In the genomic region with DNA sequence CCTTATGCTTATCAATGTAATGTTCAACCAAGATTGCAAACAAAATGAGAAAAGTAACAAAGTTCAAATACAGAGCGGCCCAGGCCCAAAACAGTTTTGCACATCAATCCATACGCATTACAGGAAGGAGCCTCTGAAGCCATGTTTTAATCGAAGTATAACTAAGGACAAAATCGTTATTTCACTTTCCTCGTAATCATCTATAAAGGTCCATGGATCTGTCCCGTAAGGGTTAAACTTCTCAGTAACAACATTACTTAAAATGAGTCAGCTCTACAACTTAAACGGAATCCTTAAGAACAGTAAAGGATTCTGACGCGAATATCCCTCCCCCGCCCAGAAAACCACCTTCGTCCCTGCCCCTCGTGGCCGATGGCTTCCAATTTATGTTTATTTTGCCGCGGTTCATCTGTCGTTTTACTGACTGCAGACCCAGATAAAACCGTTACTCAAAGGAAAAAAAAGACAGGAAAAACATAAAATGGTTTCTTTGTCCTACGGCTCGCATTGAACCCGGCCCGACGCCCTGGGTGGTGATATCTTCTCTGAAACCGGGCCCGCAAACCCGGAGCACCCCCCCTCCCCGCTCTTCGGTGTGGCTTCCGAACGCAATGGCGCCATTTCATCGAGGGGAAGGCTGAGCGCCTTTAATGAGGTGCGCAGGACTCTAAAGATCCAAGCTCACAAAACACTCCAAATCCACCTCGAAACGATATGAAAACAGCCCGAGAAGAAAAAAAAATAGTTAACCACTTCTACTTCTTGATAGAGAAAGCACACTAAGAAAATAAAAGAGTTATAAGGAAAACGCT, we compare ENCODE assay signal across 8 cellular contexts. TPM values are rescaled to one million over a fixed set of nuclear protein-coding genes. Genes with fewer than 3 reads are reported as not detected.
DNase-seq lines count a peak whose midpoint lies in the region; ATAC-seq and TF ChIP-seq lines count a peak whose summit lies in the region.

No MANE protein-coding gene starts in this region.

- no TSS peak for BruUV-seq in Panc1 (replicated peaks; lab: Mats Ljungman, UMichigan)

- ATAC-seq in Panc1: no peak

- H3K36me3 ChIP-seq in Panc1 (ENCODE audit: control insufficient read depth, insufficient read depth, low read length) (peaks cover 65% of the 10 kb centered on the region), osteoblast (ENCODE audit: insufficient read depth, low read length) (peaks cover 37% of the 10 kb centered on the region), thymus (ENCODE audit: control insufficient read depth, insufficient read depth) (peaks cover 19% of the 10 kb centered on the region)

- CTCF ChIA-PET in Panc1 (lab: Charles Lee): no interaction called here

- H3K4me2 ChIP-seq in osteoblast (ENCODE audit: insufficient read depth, low read length): peak overlapping the region; percentile 84

- H3K4me1 ChIP-seq in Panc1 (ENCODE audit: control insufficient read depth, insufficient read depth, low read length) (peaks cover 43% of the 10 kb centered on the region), osteoblast (ENCODE audit: insufficient read depth, low read length) (peaks cover 37% of the 10 kb centered on the region), thymus (ENCODE audit: control insufficient read depth, insufficient read depth, low read length) (peaks cover 11% of the 10 kb centered on the region)

- DNase-seq in NCI-H2227 (lab: John Stamatoyannopoulos, UW; ENCODE audit: unreplicated experiment): peak; percentile 73
- no peak for DNase-seq in NCI-H2227 treated with DMSO at 0.1 percent for 48 hours (lab: John Stamatoyannopoulos, UW)
- no peak for DNase-seq in Panc1 (ENCODE audit: low read depth, low spot score)
- peak; percentile 59 for DNase-seq in activated gamma-delta T cell treated with anti-CD3 and anti-CD28 coated beads, Interleukin-2, amount 50 U/mL, for 16 hours (ENCODE audit: low read depth)
- DNase-seq in globus pallidus (ENCODE audit: low spot score): peak; percentile 85
- DNase-seq in osteoblast (ENCODE audit: insufficient read length, low spot score, missing footprints): no peak
- no peak for DNase-seq in KG1 (lab: John Stamatoyannopoulos, UW)

- H3K27me3 ChIP-seq in Panc1 (ENCODE audit: control insufficient read depth, insufficient read depth, low read length) (no peaks in the 10 kb centered on the region), osteoblast (ENCODE audit: insufficient read depth, low read length) (no peaks in the 10 kb centered on the region), thymus (ENCODE audit: control insufficient read depth, insufficient read depth) (no peaks in the 10 kb centered on the region)

- under 1% methylated on average over 37 of the region's 37 CpGs for WGBS in thymus

- H4K20me1 ChIP-seq in osteoblast (ENCODE audit: insufficient read depth, low read length): peaks cover 71% of the 10 kb centered on the region

- TF ChIP-seq CTCF in Panc1 (IDR thresholded peaks at IDR 0.05) (no peak), osteoblast (IDR thresholded peaks at IDR 0.05; ENCODE audit: extremely low read depth, low read depth, low read length) (no peak)

- intact Hi-C loops in Panc1 (cut with micrococcal nuclease; ENCODE audit: unreplicated experiment): loop anchor here (5.0 kb wide), 1 partner anchor 468 kb away; no protein-coding TSS in a partner anchor

- no peaks in the 10 kb centered on the region for H3K9me3 ChIP-seq in Panc1 (ENCODE audit: control insufficient read depth, insufficient read depth, low read depth, low read length)
- H3K9me3 ChIP-seq in osteoblast (ENCODE audit: low read depth, low read length): no peaks in the 10 kb centered on the region
- no peaks in the 10 kb centered on the region for H3K9me3 ChIP-seq in thymus (ENCODE audit: control insufficient read depth)

- in situ Hi-C loops in Panc1 (cut with HindIII; ENCODE audit: low pct_unique_long_range_greater_than_20kb, low sequenced_read_pairs): no loop called here

- POLR2A ChIA-PET in Panc1 (lab: Charles Lee): interaction anchor here (0.6 to 1.0 kb wide), 3 partner anchors 90 to 170 kb away, joined by 3 to 5 read pairs (median 4); no protein-coding TSS in a partner anchor

- peaks cover 87% of the 10 kb centered on the region for H3K79me2 ChIP-seq in osteoblast (ENCODE audit: insufficient read depth, low read length)

- peak overlapping the region; percentile 100 for H3K27ac ChIP-seq in Panc1 (ENCODE audit: low read length)
- H3K27ac ChIP-seq in osteoblast (ENCODE audit: low read depth, low read length): peak overlapping the region; percentile 98
- peak overlapping the region; percentile 100 for H3K27ac ChIP-seq in thymus (ENCODE audit: low read depth)

- H2AFZ ChIP-seq in osteoblast (ENCODE audit: low read length): peak overlapping the region; percentile 59

- H3K4me3 ChIP-seq in Panc1 (ENCODE audit: low read depth in 2 of 2, low read length in 2 of 2): peak overlapping the region; percentile 97 to 98
- H3K4me3 ChIP-seq in osteoblast (ENCODE audit: insufficient read depth, low read length): peak overlapping the region; percentile 98
- H3K4me3 ChIP-seq in thymus (ENCODE audit: low read length): peak overlapping the region; percentile 100

RNA-seq across cellular contexts. Expression of gene HNRNPA2B1, which starts 1.0 kb away (rescaled TPM):
- 819 TPM for total RNA-seq in Panc1 (2021; ENCODE audit: unreplicated experiment)
- 815 TPM for polyA plus RNA-seq in Panc1 (2012; ENCODE audit: insufficient read length)
- total RNA-seq in osteoblast: 82.9 and 83.1 TPM in 2 replicates
- 767 TPM for polyA plus RNA-seq in thymus

RNA-seq across cellular contexts. Expression of gene CBX3, which starts 2.0 kb away (rescaled TPM):
- total RNA-seq in Panc1 (2021; ENCODE audit: unreplicated experiment) (308 TPM), osteoblast (136 and 142 TPM in 2 replicates)
- polyA plus RNA-seq in Panc1 (2012; ENCODE audit: insufficient read length): 136 TPM
- 233 TPM for polyA plus RNA-seq in thymus

RNA-seq across cellular contexts. Expression of gene NFE2L3, which starts 47.5 kb away (rescaled TPM):
- total RNA-seq in Panc1 (2021; ENCODE audit: unreplicated experiment) (78.5 TPM), osteoblast (0.59 and 1.4 TPM in 2 replicates)
- 47.6 TPM for polyA plus RNA-seq in Panc1 (2012; ENCODE audit: insufficient read length)
- 12.0 TPM for polyA plus RNA-seq in thymus

Comparison
In these comparisons a context has a peak if more than half of its experiments do, and no peak if none do; other contexts are left out.
1. DNase-seq: peak in NCI-H2227 (single experiment), activated gamma-delta T cell treated with anti-CD3 and anti-CD28 coated beads, Interleukin-2, amount 50 U/mL, for 16 hours (single experiment) and globus pallidus (single experiment); none in NCI-H2227 treated with DMSO at 0.1 percent for 48 hours (single experiment), Panc1 (single experiment), osteoblast (single experiment) and KG1 (single experiment).
2. RNA of gene NFE2L3, which starts 47.5 kb away (total RNA-seq): 78.5 TPM in Panc1 (single experiment); 0.59 to 1.4 TPM in osteoblast; every median in the first group is over 10 times any median in the second.
3. Peak in every context shown above with its lines, with median percentiles within 50 percentile points of each other: H3K27ac ChIP-seq and H3K4me3 ChIP-seq.